1 cellular context compared by ENCODE assay signal in the genomic region with DNA sequence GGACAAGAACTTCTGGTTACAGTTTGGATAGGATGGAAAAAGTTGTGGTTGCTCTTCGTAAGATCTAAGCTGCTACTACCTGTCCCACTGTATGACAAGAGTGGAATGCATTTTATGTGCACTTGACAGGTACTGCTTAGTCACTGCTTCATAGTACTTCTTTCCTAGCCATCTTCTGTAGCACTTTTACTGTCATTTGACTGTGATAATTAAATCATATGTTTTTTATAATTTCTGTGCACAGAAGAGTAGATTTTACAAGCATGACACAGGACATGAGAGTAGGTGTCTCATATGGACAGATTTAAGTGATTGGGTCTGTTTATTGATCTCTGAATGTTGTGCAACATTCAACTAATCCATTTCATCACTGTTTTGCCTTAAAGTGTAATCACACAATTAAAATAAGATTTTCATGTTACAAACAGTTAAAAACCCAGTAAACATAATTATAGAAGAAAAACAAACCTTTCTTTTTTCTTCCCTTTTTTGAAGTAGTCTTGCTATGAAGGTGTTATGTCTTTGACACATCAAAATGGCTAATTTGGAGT.
TF ChIP-seq lines count a peak whose summit lies in the region.

No MANE protein-coding gene starts in this region.

TF ChIP-seq in K562, 482 proteins besides CTCF, POLR2A, EP300 and RAD21 (continued from another document):
- no peak for TF ChIP-seq NR2F6 (CRISPR knock-in tag; IDR thresholded peaks at IDR 0.05)
- TF ChIP-seq CEBPG (CRISPR knock-in tag; IDR thresholded peaks at IDR 0.05) = no peak
- TF ChIP-seq CEBPG (tag; conservative IDR thresholded peaks at IDR 0.05 in 1 of 2, IDR thresholded peaks at IDR 0.05 in 1 of 2) = 0 out of 4 replicates have a peak, but pooled peaks of 1 of the 2 experiments have one; percentile 17
TF ChIP-seq in K562: peak in this region for 1.
